ENCODE assay signal across 9 cellular contexts in genomic region chr9:94802795-94803194, GRCh38.
A peak's percentile ranks its signal among the peaks of the same experiment; 100 is the strongest.
DNase-seq lines count a peak whose midpoint lies in the region; ATAC-seq and TF ChIP-seq lines count a peak whose summit lies in the region.
"Had no signal": no experiment of that assay in that cellular context is flagged by ENCODE, and none has a peak within 500 bp of the region (broad histone marks: within the 10 kb centered on the region; RNA-seq: fewer than 3 reads in every experiment).

No MANE protein-coding gene starts in this region.

- no peaks in the 10 kb centered on the region for H3K27me3 ChIP-seq in Karpas-422 (ENCODE audit: low read length)
- no peaks in the 10 kb centered on the region for H3K27me3 ChIP-seq in CD8-positive, alpha-beta T cell (ENCODE audit: insufficient read depth, low read length)
- H3K27me3 ChIP-seq: gastroesophageal sphincter had no signal

- H3K27ac ChIP-seq in Karpas-422 (ENCODE audit: low read length) = peak overlapping the region; percentile 64
- no peak overlapping the region for H3K27ac ChIP-seq in CD8-positive, alpha-beta T cell (ENCODE audit: low read depth, low read length)

- H3K36me3 ChIP-seq in Karpas-422 (ENCODE audit: insufficient read depth, low read length) = peaks cover 5% of the 10 kb centered on the region; the same call in 1 of the 2 replicates
- no peaks in the 10 kb centered on the region for H3K36me3 ChIP-seq in CD8-positive, alpha-beta T cell (ENCODE audit: insufficient read depth, low read length)

- no peaks in the 10 kb centered on the region for H3K9me3 ChIP-seq in Karpas-422 (ENCODE audit: low read length)
- no peaks in the 10 kb centered on the region for H3K9me3 ChIP-seq in CD8-positive, alpha-beta T cell (ENCODE audit: low read length)
- H3K9me3 ChIP-seq: gastroesophageal sphincter had no signal

- H2AFZ ChIP-seq in Karpas-422 (ENCODE audit: low read length) = no peak overlapping the region

- H3K36me3 Mint-ChIP-seq in activated T-cell treated with anti-CD3 and anti-CD28 coated beads, Interleukin-2, amount 50 U/mL, for 24 hours (ENCODE audit: low read depth) = peaks cover 68% of the 10 kb centered on the region
- H3K36me3 Mint-ChIP-seq in CD8-positive, alpha-beta T cell = peaks cover 44% of the 10 kb centered on the region

- DNase-seq in activated T-cell treated with anti-CD3 and anti-CD28 coated beads for 24 hours (ENCODE audit: low read depth) (peak; percentile 3), Karpas-422 (no peak), astrocyte of the hippocampus (ENCODE audit: low read depth, low spot score) (peak; percentile 91)
- DNase-seq in activated T-cell treated with anti-CD3 and anti-CD28 coated beads, Interleukin-2, amount 50 U/mL, for 24 hours = no peak
- DNase-seq in stimulated activated naive CD8-positive, alpha-beta T cell treated with anti-CD3 and anti-CD28 coated beads, Interleukin-15, amount 100 ng/mL, for 72 hours = peak; percentile 48 to 71
- no peak for DNase-seq in CD8-positive, alpha-beta T cell

- H4K20me1 ChIP-seq in Karpas-422 (ENCODE audit: insufficient read depth, low read depth, low read length) = no peaks in the 10 kb centered on the region

- intact Hi-C loops in CD8-positive, alpha-beta T cell (cut with DNase I, micrococcal nuclease) = no loop called here

- no peaks in the 10 kb centered on the region for H3K9me2 ChIP-seq in Karpas-422 (replicated peaks; ENCODE audit: insufficient read depth, low read length)

- no peak overlapping the region for H3K4me3 Mint-ChIP-seq in activated T-cell treated with anti-CD3 and anti-CD28 coated beads, Interleukin-2, amount 50 U/mL, for 24 hours
- H3K4me3 Mint-ChIP-seq in stimulated activated naive CD8-positive, alpha-beta T cell treated with anti-CD3 and anti-CD28 coated beads, Interleukin-15, amount 100 ng/mL, for 72 hours = peak overlapping the region in 1 of 2 donors; percentile 29
- no peak overlapping the region for H3K4me3 Mint-ChIP-seq in CD8-positive, alpha-beta T cell

- H3K9ac ChIP-seq in Karpas-422 (ENCODE audit: low read length) = peak overlapping the region; percentile 11; the same call in 1 of the 2 replicates

- no peaks in the 10 kb centered on the region for H3K27me3 Mint-ChIP-seq in activated T-cell treated with anti-CD3 and anti-CD28 coated beads, Interleukin-2, amount 50 U/mL, for 24 hours
- no peaks in the 10 kb centered on the region for H3K27me3 Mint-ChIP-seq in stimulated activated naive CD8-positive, alpha-beta T cell treated with anti-CD3 and anti-CD28 coated beads, Interleukin-15, amount 100 ng/mL, for 72 hours
- H3K27me3 Mint-ChIP-seq in CD8-positive, alpha-beta T cell (ENCODE audit: low read depth) = no peaks in the 10 kb centered on the region

- CTCF ChIA-PET in CD8-positive, alpha-beta T cell (lab: Charles Lee) = no interaction called here

- peaks cover 18% of the 10 kb centered on the region for H3K79me2 ChIP-seq in Karpas-422 (ENCODE audit: low read length)

- peaks cover 36% of the 10 kb centered on the region for H3K4me1 Mint-ChIP-seq in activated T-cell treated with anti-CD3 and anti-CD28 coated beads, Interleukin-2, amount 50 U/mL, for 24 hours (ENCODE audit: low read depth)
- H3K4me1 Mint-ChIP-seq in stimulated activated naive CD8-positive, alpha-beta T cell treated with anti-CD3 and anti-CD28 coated beads, Interleukin-15, amount 100 ng/mL, for 72 hours = peaks cover 44% of the 10 kb centered on the region
- no peaks in the 10 kb centered on the region for H3K4me1 Mint-ChIP-seq in CD8-positive, alpha-beta T cell (ENCODE audit: low read depth)

- no peaks in the 10 kb centered on the region for H3K9me3 Mint-ChIP-seq in activated T-cell treated with anti-CD3 and anti-CD28 coated beads, Interleukin-2, amount 50 U/mL, for 24 hours
- H3K9me3 Mint-ChIP-seq in stimulated activated naive CD8-positive, alpha-beta T cell treated with anti-CD3 and anti-CD28 coated beads, Interleukin-15, amount 100 ng/mL, for 72 hours = no peaks in the 10 kb centered on the region
- H3K9me3 Mint-ChIP-seq in CD8-positive, alpha-beta T cell = no peaks in the 10 kb centered on the region

- peaks cover 40% of the 10 kb centered on the region for H3K4me1 ChIP-seq in Karpas-422 (ENCODE audit: low read length)
- no peaks in the 10 kb centered on the region for H3K4me1 ChIP-seq in CD8-positive, alpha-beta T cell (ENCODE audit: insufficient read depth, low read length)

- POLR2A ChIA-PET in CD8-positive, alpha-beta T cell (lab: Charles Lee) = no interaction called here

- TF ChIP-seq CTCF in CD8-positive, alpha-beta T cell (IDR thresholded peaks at IDR 0.05) = no peak

- ATAC-seq in stimulated activated naive CD8-positive, alpha-beta T cell treated with anti-CD3 and anti-CD28 coated beads, Interleukin-15, amount 100 ng/mL, for 72 hours = peak; percentile 99
- no peak for ATAC-seq in CD8-positive, alpha-beta T cell
- ATAC-seq in GM19455 (IDR thresholded peaks at IDR 0.05; ENCODE audit: unreplicated experiment) (no peak), GM18873 (IDR thresholded peaks at IDR 0.05; ENCODE audit: low FRiP score, unreplicated experiment) (no peak)
- ATAC-seq: gastroesophageal sphincter had no signal

- H3K4me3 ChIP-seq in Karpas-422 (ENCODE audit: low read length) = peak overlapping the region; percentile 15; the same call in 1 of the 2 replicates
- no peak overlapping the region for H3K4me3 ChIP-seq in CD8-positive, alpha-beta T cell (ENCODE audit: low read depth, low read length)
- H3K4me3 ChIP-seq: gastroesophageal sphincter had no signal

- peak overlapping the region; percentile 41 for H3K4me2 ChIP-seq in Karpas-422 (ENCODE audit: low read depth, low read length, poor library complexity, severe bottlenecking)

- H3K27ac Mint-ChIP-seq in activated T-cell treated with anti-CD3 and anti-CD28 coated beads, Interleukin-2, amount 50 U/mL, for 24 hours = no peak overlapping the region
- H3K27ac Mint-ChIP-seq in stimulated activated naive CD8-positive, alpha-beta T cell treated with anti-CD3 and anti-CD28 coated beads, Interleukin-15, amount 100 ng/mL, for 72 hours = no peak overlapping the region
- H3K27ac Mint-ChIP-seq in CD8-positive, alpha-beta T cell = no peak overlapping the region

Comparison
In these comparisons a context has a peak if more than half of its experiments do, and no peak if none do; other contexts are left out.
1. DNase-seq: peak in activated T-cell treated with anti-CD3 and anti-CD28 coated beads for 24 hours (single experiment), astrocyte of the hippocampus (single experiment) and stimulated activated naive CD8-positive, alpha-beta T cell treated with anti-CD3 and anti-CD28 coated beads, Interleukin-15, amount 100 ng/mL, for 72 hours (2 of 2); none in activated T-cell treated with anti-CD3 and anti-CD28 coated beads, Interleukin-2, amount 50 U/mL, for 24 hours (single experiment), Karpas-422 (single experiment) and CD8-positive, alpha-beta T cell (0 of 7).